ENCODE assay signal across 13 cellular contexts in the genomic region with DNA sequence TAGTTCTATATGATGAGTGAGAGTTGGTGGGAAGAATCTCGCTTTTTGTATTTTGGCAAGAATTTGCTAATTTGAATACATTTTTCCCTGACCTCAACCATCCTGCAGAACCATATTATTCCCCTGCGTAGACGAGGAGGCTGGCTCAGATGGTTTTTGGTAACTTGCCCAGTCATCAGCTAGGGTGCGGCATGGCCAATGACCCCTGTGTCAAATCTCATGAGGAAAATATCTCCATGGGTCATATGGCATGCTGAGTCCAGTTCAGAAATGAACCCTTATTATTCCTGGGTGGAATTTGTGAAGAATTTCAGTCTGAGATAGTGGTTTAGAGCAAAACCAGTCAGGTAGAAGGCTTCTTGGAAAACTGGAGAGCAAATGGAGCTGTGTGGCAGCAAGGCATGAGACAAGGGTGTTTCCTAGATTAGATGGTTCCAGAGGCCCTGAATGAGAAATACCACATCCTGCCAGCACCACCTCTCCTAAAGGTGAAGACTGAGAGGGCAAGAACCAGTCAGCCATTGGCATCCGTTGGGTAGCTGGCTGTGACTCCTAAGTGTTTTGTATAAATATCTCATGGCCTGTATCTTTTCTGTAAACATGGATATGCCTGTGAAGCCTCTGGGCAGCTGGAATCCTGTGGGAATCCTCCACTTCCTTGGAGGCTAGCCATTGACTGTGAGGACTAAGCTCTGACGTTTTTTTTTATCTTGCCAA. TPM values are rescaled to one million over a fixed set of nuclear protein-coding genes. Genes with fewer than 3 reads are reported as not detected.
A peak's percentile ranks its signal among the peaks of the same experiment; 100 is the strongest.
DNase-seq lines count a peak whose midpoint lies in the region; ATAC-seq, FAIRE-seq and TF ChIP-seq lines count a peak whose summit lies in the region.
"Had no signal": no experiment of that assay in that cellular context is flagged by ENCODE, and none has a peak within 500 bp of the region (broad histone marks: within the 10 kb centered on the region; RNA-seq: fewer than 3 reads in every experiment).

No MANE protein-coding gene starts in this region.

- CTCF ChIA-PET in activated naive CD4-positive, alpha-beta T cell treated with anti-CD3 and anti-CD28 coated beads, Interleukin-2, amount 10 ng/mL, durations not matched to agents 7 days and 5 days (lab: Charles Lee), result interaction anchor here (0.8 to 2.0 kb wide), 3 partner anchors 19 to 91 kb away, joined by 3 to 7 read pairs (median 4); no protein-coding TSS in a partner anchor
- CTCF ChIA-PET in activated CD4-positive, alpha-beta memory T cell treated with anti-CD3 and anti-CD28 coated beads for 36 hours (lab: Charles Lee), result interaction anchor here (0.7 to 2.5 kb wide), 4 partner anchors 7 to 115 kb away, joined by 3 to 6 read pairs (median 5); no protein-coding TSS in a partner anchor

- intact Hi-C loops in activated CD4-positive, alpha-beta memory T cell treated with anti-CD3 and anti-CD28 coated beads for 36 hours (cut with micrococcal nuclease), result no loop called here

- H3K9me3 Mint-ChIP-seq in activated naive CD4-positive, alpha-beta T cell treated with anti-CD3 and anti-CD28 coated beads, Interleukin-2, amount 10 ng/mL, durations not matched to agents 7 days and 5 days, result no peaks in the 10 kb centered on the region
- H3K9me3 Mint-ChIP-seq in activated CD4-positive, alpha-beta memory T cell treated with anti-CD3 and anti-CD28 coated beads for 36 hours, result no peaks in the 10 kb centered on the region
- no peaks in the 10 kb centered on the region for H3K9me3 Mint-ChIP-seq in stimulated activated naive CD8-positive, alpha-beta T cell treated with anti-CD3 and anti-CD28 coated beads, Interleukin-15, amount 100 ng/mL, for 72 hours
- no peaks in the 10 kb centered on the region for H3K9me3 Mint-ChIP-seq in stimulated activated naive B cell treated with anti-CD40 and anti-IgM and Interleukin-4, amounts not matched to agents 10 μg/mL and 1 μg/mL and 100 μg/mL, for 72 hours

- no peaks in the 10 kb centered on the region for H3K27me3 Mint-ChIP-seq in activated naive CD4-positive, alpha-beta T cell treated with anti-CD3 and anti-CD28 coated beads, Interleukin-2, amount 10 ng/mL, durations not matched to agents 7 days and 5 days
- H3K27me3 Mint-ChIP-seq in activated CD4-positive, alpha-beta memory T cell treated with anti-CD3 and anti-CD28 coated beads for 36 hours, result no peaks in the 10 kb centered on the region
- H3K27me3 Mint-ChIP-seq in stimulated activated naive CD8-positive, alpha-beta T cell treated with anti-CD3 and anti-CD28 coated beads, Interleukin-15, amount 100 ng/mL, for 72 hours, result no peaks in the 10 kb centered on the region
- H3K27me3 Mint-ChIP-seq in stimulated activated naive B cell treated with anti-CD40 and anti-IgM and Interleukin-4, amounts not matched to agents 10 μg/mL and 1 μg/mL and 100 μg/mL, for 72 hours, result peaks cover 15% of the 10 kb centered on the region in 2 donors

- peaks cover 8% of the 10 kb centered on the region for H3K36me3 Mint-ChIP-seq in activated naive CD4-positive, alpha-beta T cell treated with anti-CD3 and anti-CD28 coated beads, Interleukin-2, amount 10 ng/mL, durations not matched to agents 7 days and 5 days
- no peaks in the 10 kb centered on the region for H3K36me3 Mint-ChIP-seq in activated CD4-positive, alpha-beta memory T cell treated with anti-CD3 and anti-CD28 coated beads for 36 hours
- H3K36me3 Mint-ChIP-seq in stimulated activated naive B cell treated with anti-CD40 and anti-IgM and Interleukin-4, amounts not matched to agents 10 μg/mL and 1 μg/mL and 100 μg/mL, for 72 hours, result no peaks in the 10 kb centered on the region
- H3K36me3 Mint-ChIP-seq: brain had no signal

- peak; percentile 39 for ATAC-seq in stimulated activated naive CD8-positive, alpha-beta T cell treated with anti-CD3 and anti-CD28 coated beads, Interleukin-15, amount 100 ng/mL, for 72 hours
- no peak for ATAC-seq in stimulated activated naive B cell treated with anti-CD40 and anti-IgM and Interleukin-4, amounts not matched to agents 10 μg/mL and 1 μg/mL and 100 μg/mL, for 72 hours (replicated peaks)
- ATAC-seq: upper lobe of right lung had no signal

- peak; percentile 58 for DNase-seq in activated naive CD4-positive, alpha-beta T cell treated with anti-CD3 and anti-CD28 coated beads, Interleukin-2, amount 10 ng/mL, durations not matched to agents 7 days and 5 days
- no peak for DNase-seq in activated naive CD4-positive, alpha-beta T cell (lab: John Stamatoyannopoulos, UW)
- peak; percentile 66 for DNase-seq in activated CD4-positive, alpha-beta memory T cell treated with anti-CD3 and anti-CD28 coated beads for 36 hours
- DNase-seq in fibroblast of pulmonary artery (ENCODE audit: low read depth), result peak; percentile 85
- DNase-seq in stimulated activated naive CD8-positive, alpha-beta T cell treated with anti-CD3 and anti-CD28 coated beads, Interleukin-15, amount 100 ng/mL, for 72 hours, result peak in 1 of 2 donors; percentile 52
- no peak for DNase-seq in urothelium cell line (ENCODE audit: low spot score)
- no peak for DNase-seq in HuH-7.5 (ENCODE audit: low spot score)
- DNase-seq in stimulated activated naive B cell treated with anti-CD40 and anti-IgM and Interleukin-4, amounts not matched to agents 10 μg/mL and 1 μg/mL and 100 μg/mL, for 72 hours, result no peak
- DNase-seq: activated CD4-positive, CD25-positive, alpha-beta regulatory T cell; naive B cell; stimulated activated CD4-positive, alpha-beta T cell treated with anti-CD3 and anti-CD28 coated beads, Interleukin-4, amount 100 ng/mL, for 4 hours; upper lobe of right lung had no signal

- peaks cover 65% of the 10 kb centered on the region for H3K4me1 Mint-ChIP-seq in activated naive CD4-positive, alpha-beta T cell treated with anti-CD3 and anti-CD28 coated beads, Interleukin-2, amount 10 ng/mL, durations not matched to agents 7 days and 5 days
- H3K4me1 Mint-ChIP-seq in activated CD4-positive, alpha-beta memory T cell treated with anti-CD3 and anti-CD28 coated beads for 36 hours (ENCODE audit: low read depth), result peaks cover 55% of the 10 kb centered on the region
- H3K4me1 Mint-ChIP-seq in stimulated activated naive CD8-positive, alpha-beta T cell treated with anti-CD3 and anti-CD28 coated beads, Interleukin-15, amount 100 ng/mL, for 72 hours, result peaks cover 56% of the 10 kb centered on the region
- peaks cover 31 to 37% of the 10 kb centered on the region in 2 donors for H3K4me1 Mint-ChIP-seq in stimulated activated naive B cell treated with anti-CD40 and anti-IgM and Interleukin-4, amounts not matched to agents 10 μg/mL and 1 μg/mL and 100 μg/mL, for 72 hours

- POLR2A ChIA-PET in activated CD4-positive, alpha-beta memory T cell treated with anti-CD3 and anti-CD28 coated beads for 36 hours (lab: Charles Lee), result interaction anchor here (0.7 to 1.5 kb wide), 2 partner anchors 42 to 216 kb away, joined by 3 read pairs; no protein-coding TSS in a partner anchor

- no peak overlapping the region for H3K4me3 ChIP-seq in fibroblast of pulmonary artery (replicated peaks; ENCODE audit: low read depth, low read length)
- H3K4me3 ChIP-seq: upper lobe of right lung had no signal

- no peak for FAIRE-seq in urothelium cell line (lab: Jason Lieb, UNC)

- peak overlapping the region; percentile 39 for H3K4me3 Mint-ChIP-seq in activated naive CD4-positive, alpha-beta T cell treated with anti-CD3 and anti-CD28 coated beads, Interleukin-2, amount 10 ng/mL, durations not matched to agents 7 days and 5 days
- H3K4me3 Mint-ChIP-seq in activated CD4-positive, alpha-beta memory T cell treated with anti-CD3 and anti-CD28 coated beads for 36 hours, result peak overlapping the region; percentile 41
- peak overlapping the region; percentile 33 to 47 for H3K4me3 Mint-ChIP-seq in stimulated activated naive CD8-positive, alpha-beta T cell treated with anti-CD3 and anti-CD28 coated beads, Interleukin-15, amount 100 ng/mL, for 72 hours
- H3K4me3 Mint-ChIP-seq in stimulated activated naive B cell treated with anti-CD40 and anti-IgM and Interleukin-4, amounts not matched to agents 10 μg/mL and 1 μg/mL and 100 μg/mL, for 72 hours, result no peak overlapping the region
- H3K4me3 Mint-ChIP-seq: brain had no signal

- peak overlapping the region; percentile 79 for H3K27ac Mint-ChIP-seq in activated naive CD4-positive, alpha-beta T cell treated with anti-CD3 and anti-CD28 coated beads, Interleukin-2, amount 10 ng/mL, durations not matched to agents 7 days and 5 days
- peak overlapping the region; percentile 70 for H3K27ac Mint-ChIP-seq in activated CD4-positive, alpha-beta memory T cell treated with anti-CD3 and anti-CD28 coated beads for 36 hours
- H3K27ac Mint-ChIP-seq in stimulated activated naive CD8-positive, alpha-beta T cell treated with anti-CD3 and anti-CD28 coated beads, Interleukin-15, amount 100 ng/mL, for 72 hours, result peak overlapping the region in 1 of 2 donors; percentile 81
- H3K27ac Mint-ChIP-seq in stimulated activated naive B cell treated with anti-CD40 and anti-IgM and Interleukin-4, amounts not matched to agents 10 μg/mL and 1 μg/mL and 100 μg/mL, for 72 hours, result no peak overlapping the region
- H3K27ac Mint-ChIP-seq: naive B cell had no signal

- no peak for TF ChIP-seq CTCF in fibroblast of pulmonary artery (IDR thresholded peaks at IDR 0.05; ENCODE audit: low read length, missing control alignments)

RNA-seq across cellular contexts. Expression of a gene that starts 5.8 kb away (rescaled TPM):
- 100 to 1,000 TPM; 115 to 121 TPM for total RNA-seq in activated CD4-positive, alpha-beta memory T cell treated with anti-CD3 and anti-CD28 coated beads for 36 hours

RNA-seq across cellular contexts. Expression of a gene that starts 47.9 kb away (rescaled TPM):
- total RNA-seq in activated CD4-positive, alpha-beta memory T cell treated with anti-CD3 and anti-CD28 coated beads for 36 hours, result under 1 TPM; 0.71 to 0.90 TPM
- total RNA-seq: upper lobe of right lung had no signal

RNA-seq across cellular contexts. Expression of a gene that starts 54.4 kb away (rescaled TPM):
- not detected for total RNA-seq in activated CD4-positive, alpha-beta memory T cell treated with anti-CD3 and anti-CD28 coated beads for 36 hours
- total RNA-seq: upper lobe of right lung had no signal

Comparison
In these comparisons a context has a peak if more than half of its experiments do, and no peak if none do; other contexts are left out.
1. DNase-seq: peak in activated naive CD4-positive, alpha-beta T cell treated with anti-CD3 and anti-CD28 coated beads, Interleukin-2, amount 10 ng/mL, durations not matched to agents 7 days and 5 days (single experiment), activated CD4-positive, alpha-beta memory T cell treated with anti-CD3 and anti-CD28 coated beads for 36 hours (single experiment) and fibroblast of pulmonary artery (single experiment); none in activated naive CD4-positive, alpha-beta T cell (0 of 4), urothelium cell line (single experiment), HuH-7.5 (single experiment) and stimulated activated naive B cell treated with anti-CD40 and anti-IgM and Interleukin-4, amounts not matched to agents 10 μg/mL and 1 μg/mL and 100 μg/mL, for 72 hours (single experiment).
2. H3K4me3 Mint-ChIP-seq: peak in activated naive CD4-positive, alpha-beta T cell treated with anti-CD3 and anti-CD28 coated beads, Interleukin-2, amount 10 ng/mL, durations not matched to agents 7 days and 5 days (single experiment), activated CD4-positive, alpha-beta memory T cell treated with anti-CD3 and anti-CD28 coated beads for 36 hours (single experiment) and stimulated activated naive CD8-positive, alpha-beta T cell treated with anti-CD3 and anti-CD28 coated beads, Interleukin-15, amount 100 ng/mL, for 72 hours (2 of 2); none in stimulated activated naive B cell treated with anti-CD40 and anti-IgM and Interleukin-4, amounts not matched to agents 10 μg/mL and 1 μg/mL and 100 μg/mL, for 72 hours (0 of 2).